Comparison of ENCODE assay signal across 1 cellular context in the genomic region with DNA sequence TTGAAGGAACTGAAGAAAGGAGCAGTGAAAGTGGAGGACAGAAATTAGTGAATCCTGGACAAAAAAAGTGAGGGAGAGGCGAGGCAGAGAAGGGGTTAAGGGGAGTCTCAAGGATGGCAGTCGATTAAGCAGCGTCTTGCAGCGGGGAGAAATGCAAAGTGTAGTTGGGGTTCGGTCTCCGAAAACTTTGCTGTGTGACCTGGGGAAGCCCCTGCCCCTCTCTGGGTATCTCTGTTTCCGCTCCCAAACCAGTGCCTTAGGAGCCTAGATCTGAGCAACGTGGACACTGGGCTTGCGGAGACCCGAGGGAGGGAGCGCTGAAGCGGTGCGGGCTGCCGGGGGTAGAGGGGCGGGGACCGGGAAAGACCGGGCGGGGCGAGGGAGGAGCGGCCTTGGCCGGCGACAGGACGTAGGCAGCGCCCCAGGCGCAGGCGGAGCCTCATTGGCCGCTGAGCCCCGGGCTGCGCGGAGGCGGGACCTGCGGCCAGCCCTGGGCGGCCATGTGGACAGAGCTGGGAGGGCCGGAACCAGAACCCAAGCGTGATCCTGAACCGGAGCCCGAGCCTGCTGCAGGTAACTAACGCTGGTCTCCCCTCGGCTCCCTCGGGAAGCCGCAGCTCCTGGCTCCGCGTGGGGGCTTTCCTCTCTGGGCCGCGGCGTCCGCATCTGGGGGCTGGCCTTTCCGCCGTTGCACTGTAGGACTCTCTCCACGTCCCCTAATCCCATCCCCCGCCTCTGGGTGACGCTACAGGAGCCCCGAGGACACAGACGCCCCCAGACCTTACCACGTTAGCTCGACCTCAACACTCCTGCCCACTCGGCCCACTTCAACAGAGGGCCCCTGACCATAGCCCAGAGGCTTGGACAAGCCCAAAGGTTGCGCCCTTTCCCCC.
A peak's percentile ranks its signal among the peaks of the same experiment; 100 is the strongest.
TF ChIP-seq lines count a peak whose summit lies in the region.

A gene (plus strand): TSS at position 468 of the 893 bp plus-strand sequence. CDS start 3,047 bp downstream, outside the sequence.

TF ChIP-seq in HepG2, 621 proteins besides CTCF, POLR2A, EP300 and RAD21 (continued from another document and continues in another):
- TF ChIP-seq, protein P1, sequence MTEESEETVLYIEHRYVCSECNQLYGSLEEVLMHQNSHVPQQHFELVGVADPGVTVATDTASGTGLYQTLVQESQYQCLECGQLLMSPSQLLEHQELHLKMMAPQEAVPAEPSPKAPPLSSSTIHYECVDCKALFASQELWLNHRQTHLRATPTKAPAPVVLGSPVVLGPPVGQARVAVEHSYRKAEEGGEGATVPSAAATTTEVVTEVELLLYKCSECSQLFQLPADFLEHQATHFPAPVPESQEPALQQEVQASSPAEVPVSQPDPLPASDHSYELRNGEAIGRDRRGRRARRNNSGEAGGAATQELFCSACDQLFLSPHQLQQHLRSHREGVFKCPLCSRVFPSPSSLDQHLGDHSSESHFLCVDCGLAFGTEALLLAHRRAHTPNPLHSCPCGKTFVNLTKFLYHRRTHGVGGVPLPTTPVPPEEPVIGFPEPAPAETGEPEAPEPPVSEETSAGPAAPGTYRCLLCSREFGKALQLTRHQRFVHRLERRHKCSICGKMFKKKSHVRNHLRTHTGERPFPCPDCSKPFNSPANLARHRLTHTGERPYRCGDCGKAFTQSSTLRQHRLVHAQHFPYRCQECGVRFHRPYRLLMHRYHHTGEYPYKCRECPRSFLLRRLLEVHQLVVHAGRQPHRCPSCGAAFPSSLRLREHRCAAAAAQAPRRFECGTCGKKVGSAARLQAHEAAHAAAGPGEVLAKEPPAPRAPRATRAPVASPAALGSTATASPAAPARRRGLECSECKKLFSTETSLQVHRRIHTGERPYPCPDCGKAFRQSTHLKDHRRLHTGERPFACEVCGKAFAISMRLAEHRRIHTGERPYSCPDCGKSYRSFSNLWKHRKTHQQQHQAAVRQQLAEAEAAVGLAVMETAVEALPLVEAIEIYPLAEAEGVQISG (CRISPR knock-in tag; IDR thresholded peaks at IDR 0.05) = peak; percentile 64
- TF ChIP-seq SOX13 (IDR thresholded peaks at IDR 0.05) (no peak), SOX13 (CRISPR knock-in tag; conservative IDR thresholded peaks at IDR 0.05 in 1 of 2, IDR thresholded peaks at IDR 0.05 in 1 of 2) (0 out of 4 replicates have a peak, but pooled peaks of 1 of the 2 experiments have one; percentile 7), CREB1 (IDR thresholded peaks at IDR 0.05) (0 out of 2 replicates have a peak, but pooled peaks have one; percentile 3), CREB1 (CRISPR knock-in tag; IDR thresholded peaks at IDR 0.05) (no peak), CCDC6 (CRISPR knock-in tag; IDR thresholded peaks at IDR 0.05) (peak; percentile 47; the same call in 1 of the 2 replicates), ZFYVE20 (CRISPR knock-in tag; IDR thresholded peaks at IDR 0.05; ENCODE audit: borderline replicate concordance, low read depth) (no peak), ZMAT3 (CRISPR knock-in tag; conservative IDR thresholded peaks at IDR 0.05) (0 out of 2 replicates have a peak, but pooled peaks have one; percentile 47), ZNF546 (CRISPR knock-in tag; conservative IDR thresholded peaks at IDR 0.05) (peak; percentile 51; the same call in 1 of the 2 replicates), SMAD3 (CRISPR knock-in tag; IDR thresholded peaks at IDR 0.05) (peak; percentile 68; the same call in 1 of the 2 replicates), ZBTB8A (CRISPR knock-in tag; IDR thresholded peaks at IDR 0.05; ENCODE audit: borderline replicate concordance, low read depth) (no peak), ZNF766 (CRISPR knock-in tag; IDR thresholded peaks at IDR 0.05; ENCODE audit: borderline replicate concordance) (peak; percentile 91; the same call in 1 of the 2 replicates), PHF8 (CRISPR knock-in tag; IDR thresholded peaks at IDR 0.05) (peak; percentile 77), NFKBIZ (CRISPR knock-in tag; IDR thresholded peaks at IDR 0.05) (no peak; the same call in 1 of the 2 replicates), TBL1XR1 (IDR thresholded peaks at IDR 0.05; ENCODE audit: borderline replicate concordance, low read length, partially characterized antibody) (no peak)
- TF ChIP-seq, protein P2, sequence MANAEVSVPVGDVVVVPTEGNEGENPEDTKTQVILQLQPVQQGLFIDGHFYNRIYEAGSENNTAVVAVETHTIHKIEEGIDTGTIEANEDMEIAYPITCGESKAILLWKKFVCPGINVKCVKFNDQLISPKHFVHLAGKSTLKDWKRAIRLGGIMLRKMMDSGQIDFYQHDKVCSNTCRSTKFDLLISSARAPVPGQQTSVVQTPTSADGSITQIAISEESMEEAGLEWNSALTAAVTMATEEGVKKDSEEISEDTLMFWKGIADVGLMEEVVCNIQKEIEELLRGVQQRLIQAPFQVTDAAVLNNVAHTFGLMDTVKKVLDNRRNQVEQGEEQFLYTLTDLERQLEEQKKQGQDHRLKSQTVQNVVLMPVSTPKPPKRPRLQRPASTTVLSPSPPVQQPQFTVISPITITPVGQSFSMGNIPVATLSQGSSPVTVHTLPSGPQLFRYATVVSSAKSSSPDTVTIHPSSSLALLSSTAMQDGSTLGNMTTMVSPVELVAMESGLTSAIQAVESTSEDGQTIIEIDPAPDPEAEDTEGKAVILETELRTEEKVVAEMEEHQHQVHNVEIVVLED (CRISPR knock-in tag; IDR thresholded peaks at IDR 0.05; ENCODE audit: borderline replicate concordance) = peak; percentile 74; the same call in 1 of the 2 replicates
- TF ChIP-seq, protein P3, sequence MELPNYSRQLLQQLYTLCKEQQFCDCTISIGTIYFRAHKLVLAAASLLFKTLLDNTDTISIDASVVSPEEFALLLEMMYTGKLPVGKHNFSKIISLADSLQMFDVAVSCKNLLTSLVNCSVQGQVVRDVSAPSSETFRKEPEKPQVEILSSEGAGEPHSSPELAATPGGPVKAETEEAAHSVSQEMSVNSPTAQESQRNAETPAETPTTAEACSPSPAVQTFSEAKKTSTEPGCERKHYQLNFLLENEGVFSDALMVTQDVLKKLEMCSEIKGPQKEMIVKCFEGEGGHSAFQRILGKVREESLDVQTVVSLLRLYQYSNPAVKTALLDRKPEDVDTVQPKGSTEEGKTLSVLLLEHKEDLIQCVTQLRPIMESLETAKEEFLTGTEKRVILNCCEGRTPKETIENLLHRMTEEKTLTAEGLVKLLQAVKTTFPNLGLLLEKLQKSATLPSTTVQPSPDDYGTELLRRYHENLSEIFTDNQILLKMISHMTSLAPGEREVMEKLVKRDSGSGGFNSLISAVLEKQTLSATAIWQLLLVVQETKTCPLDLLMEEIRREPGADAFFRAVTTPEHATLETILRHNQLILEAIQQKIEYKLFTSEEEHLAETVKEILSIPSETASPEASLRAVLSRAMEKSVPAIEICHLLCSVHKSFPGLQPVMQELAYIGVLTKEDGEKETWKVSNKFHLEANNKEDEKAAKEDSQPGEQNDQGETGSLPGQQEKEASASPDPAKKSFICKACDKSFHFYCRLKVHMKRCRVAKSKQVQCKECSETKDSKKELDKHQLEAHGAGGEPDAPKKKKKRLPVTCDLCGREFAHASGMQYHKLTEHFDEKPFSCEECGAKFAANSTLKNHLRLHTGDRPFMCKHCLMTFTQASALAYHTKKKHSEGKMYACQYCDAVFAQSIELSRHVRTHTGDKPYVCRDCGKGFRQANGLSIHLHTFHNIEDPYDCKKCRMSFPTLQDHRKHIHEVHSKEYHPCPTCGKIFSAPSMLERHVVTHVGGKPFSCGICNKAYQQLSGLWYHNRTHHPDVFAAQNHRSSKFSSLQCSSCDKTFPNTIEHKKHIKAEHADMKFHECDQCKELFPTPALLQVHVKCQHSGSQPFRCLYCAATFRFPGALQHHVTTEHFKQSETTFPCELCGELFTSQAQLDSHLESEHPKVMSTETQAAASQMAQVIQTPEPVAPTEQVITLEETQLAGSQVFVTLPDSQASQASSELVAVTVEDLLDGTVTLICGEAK (IDR thresholded peaks at IDR 0.05) = no peak
- TF ChIP-seq, protein P3 (CRISPR knock-in tag; IDR thresholded peaks at IDR 0.05) = peak; percentile 72; the same call in 1 of the 2 replicates
- TF ChIP-seq, protein P4, sequence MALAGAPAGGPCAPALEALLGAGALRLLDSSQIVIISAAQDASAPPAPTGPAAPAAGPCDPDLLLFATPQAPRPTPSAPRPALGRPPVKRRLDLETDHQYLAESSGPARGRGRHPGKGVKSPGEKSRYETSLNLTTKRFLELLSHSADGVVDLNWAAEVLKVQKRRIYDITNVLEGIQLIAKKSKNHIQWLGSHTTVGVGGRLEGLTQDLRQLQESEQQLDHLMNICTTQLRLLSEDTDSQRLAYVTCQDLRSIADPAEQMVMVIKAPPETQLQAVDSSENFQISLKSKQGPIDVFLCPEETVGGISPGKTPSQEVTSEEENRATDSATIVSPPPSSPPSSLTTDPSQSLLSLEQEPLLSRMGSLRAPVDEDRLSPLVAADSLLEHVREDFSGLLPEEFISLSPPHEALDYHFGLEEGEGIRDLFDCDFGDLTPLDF (CRISPR knock-in tag; IDR thresholded peaks at IDR 0.05) = peak; percentile 85; the same call in 1 of the 2 replicates
- TF ChIP-seq, protein P5, sequence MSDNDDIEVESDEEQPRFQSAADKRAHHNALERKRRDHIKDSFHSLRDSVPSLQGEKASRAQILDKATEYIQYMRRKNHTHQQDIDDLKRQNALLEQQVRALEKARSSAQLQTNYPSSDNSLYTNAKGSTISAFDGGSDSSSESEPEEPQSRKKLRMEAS (IDR thresholded peaks at IDR 0.05) = peak; percentile 92
- TF ChIP-seq, protein P6, sequence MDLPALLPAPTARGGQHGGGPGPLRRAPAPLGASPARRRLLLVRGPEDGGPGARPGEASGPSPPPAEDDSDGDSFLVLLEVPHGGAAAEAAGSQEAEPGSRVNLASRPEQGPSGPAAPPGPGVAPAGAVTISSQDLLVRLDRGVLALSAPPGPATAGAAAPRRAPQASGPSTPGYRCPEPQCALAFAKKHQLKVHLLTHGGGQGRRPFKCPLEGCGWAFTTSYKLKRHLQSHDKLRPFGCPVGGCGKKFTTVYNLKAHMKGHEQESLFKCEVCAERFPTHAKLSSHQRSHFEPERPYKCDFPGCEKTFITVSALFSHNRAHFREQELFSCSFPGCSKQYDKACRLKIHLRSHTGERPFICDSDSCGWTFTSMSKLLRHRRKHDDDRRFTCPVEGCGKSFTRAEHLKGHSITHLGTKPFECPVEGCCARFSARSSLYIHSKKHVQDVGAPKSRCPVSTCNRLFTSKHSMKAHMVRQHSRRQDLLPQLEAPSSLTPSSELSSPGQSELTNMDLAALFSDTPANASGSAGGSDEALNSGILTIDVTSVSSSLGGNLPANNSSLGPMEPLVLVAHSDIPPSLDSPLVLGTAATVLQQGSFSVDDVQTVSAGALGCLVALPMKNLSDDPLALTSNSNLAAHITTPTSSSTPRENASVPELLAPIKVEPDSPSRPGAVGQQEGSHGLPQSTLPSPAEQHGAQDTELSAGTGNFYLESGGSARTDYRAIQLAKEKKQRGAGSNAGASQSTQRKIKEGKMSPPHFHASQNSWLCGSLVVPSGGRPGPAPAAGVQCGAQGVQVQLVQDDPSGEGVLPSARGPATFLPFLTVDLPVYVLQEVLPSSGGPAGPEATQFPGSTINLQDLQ (CRISPR knock-in tag; IDR thresholded peaks at IDR 0.05) = 0 out of 2 replicates have a peak, but pooled peaks have one; percentile 23
- TF ChIP-seq, protein P7, sequence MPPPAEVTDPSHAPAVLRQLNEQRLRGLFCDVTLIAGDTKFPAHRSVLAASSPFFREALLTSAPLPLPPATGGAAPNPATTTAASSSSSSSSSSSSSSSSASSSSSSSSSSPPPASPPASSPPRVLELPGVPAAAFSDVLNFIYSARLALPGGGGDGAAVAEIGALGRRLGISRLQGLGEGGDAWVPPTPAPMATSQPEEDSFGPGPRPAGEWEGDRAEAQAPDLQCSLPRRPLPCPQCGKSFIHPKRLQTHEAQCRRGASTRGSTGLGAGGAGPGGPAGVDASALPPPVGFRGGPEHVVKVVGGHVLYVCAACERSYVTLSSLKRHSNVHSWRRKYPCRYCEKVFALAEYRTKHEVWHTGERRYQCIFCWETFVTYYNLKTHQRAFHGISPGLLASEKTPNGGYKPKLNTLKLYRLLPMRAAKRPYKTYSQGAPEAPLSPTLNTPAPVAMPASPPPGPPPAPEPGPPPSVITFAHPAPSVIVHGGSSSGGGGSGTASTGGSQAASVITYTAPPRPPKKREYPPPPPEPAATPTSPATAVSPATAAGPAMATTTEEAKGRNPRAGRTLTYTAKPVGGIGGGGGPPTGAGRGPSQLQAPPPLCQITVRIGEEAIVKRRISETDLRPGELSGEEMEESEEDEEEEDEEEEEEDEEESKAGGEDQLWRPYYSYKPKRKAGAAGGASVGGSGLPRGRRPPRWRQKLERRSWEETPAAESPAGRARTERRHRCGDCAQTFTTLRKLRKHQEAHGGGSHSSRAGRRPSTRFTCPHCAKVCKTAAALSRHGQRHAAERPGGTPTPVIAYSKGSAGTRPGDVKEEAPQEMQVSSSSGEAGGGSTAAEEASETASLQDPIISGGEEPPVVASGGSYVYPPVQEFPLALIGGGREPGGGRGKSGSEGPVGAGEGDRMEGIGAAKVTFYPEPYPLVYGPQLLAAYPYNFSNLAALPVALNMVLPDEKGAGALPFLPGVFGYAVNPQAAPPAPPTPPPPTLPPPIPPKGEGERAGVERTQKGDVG (CRISPR knock-in tag; IDR thresholded peaks at IDR 0.05; ENCODE audit: borderline replicate concordance) = no peak
- TF ChIP-seq, protein P8, sequence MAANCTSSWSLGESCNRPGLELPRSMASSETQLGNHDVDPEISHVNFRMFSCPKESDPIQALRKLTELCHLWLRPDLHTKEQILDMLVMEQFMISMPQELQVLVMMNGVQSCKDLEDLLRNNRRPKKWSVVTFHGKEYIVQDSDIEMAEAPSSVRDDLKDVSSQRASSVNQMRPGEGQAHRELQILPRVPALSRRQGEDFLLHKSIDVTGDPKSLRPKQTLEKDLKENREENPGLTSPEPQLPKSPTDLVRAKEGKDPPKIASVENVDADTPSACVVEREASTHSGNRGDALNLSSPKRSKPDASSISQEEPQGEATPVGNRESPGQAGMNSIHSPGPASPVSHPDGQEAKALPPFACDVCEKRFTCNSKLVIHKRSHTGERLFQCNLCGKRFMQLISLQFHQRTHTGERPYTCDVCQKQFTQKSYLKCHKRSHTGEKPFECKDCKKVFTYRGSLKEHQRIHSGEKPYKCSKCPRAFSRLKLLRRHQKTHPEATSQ (CRISPR knock-in tag; IDR thresholded peaks at IDR 0.05; ENCODE audit: borderline replicate concordance) = no peak
